ENCODE assay signal across 1 cellular context in the genomic region with DNA sequence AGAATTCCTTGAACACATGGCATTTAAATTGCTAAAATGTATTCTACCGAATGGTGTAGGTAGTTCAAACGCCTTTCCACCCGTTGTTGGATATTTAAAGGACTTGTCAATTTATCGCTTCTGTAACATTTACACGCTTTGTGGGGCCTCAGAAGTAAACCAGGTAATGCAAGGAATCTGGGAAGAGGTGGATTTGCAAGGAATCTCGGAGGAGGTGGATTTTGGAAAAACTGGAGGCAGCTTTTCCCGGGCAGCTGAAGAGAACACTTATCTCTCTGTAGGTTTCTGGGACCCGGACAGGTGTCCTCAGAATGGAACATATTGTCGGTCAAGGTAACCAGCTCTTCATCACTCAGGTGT.
TF ChIP-seq lines count a peak whose summit lies in the region.

No MANE protein-coding gene starts in this region.

TF ChIP-seq in GM12878, 131 proteins besides CTCF, POLR2A, EP300 and RAD21:
- TF ChIP-seq SIX5 (IDR thresholded peaks at IDR 0.05; ENCODE audit: low read depth, low read length, severe bottlenecking) (no peak), IKZF2 (IDR thresholded peaks at IDR 0.05) (0 out of 4 replicates have a peak, but pooled peaks of 1 of the 2 experiments have one; percentile 11)
- TF ChIP-seq, protein P1, sequence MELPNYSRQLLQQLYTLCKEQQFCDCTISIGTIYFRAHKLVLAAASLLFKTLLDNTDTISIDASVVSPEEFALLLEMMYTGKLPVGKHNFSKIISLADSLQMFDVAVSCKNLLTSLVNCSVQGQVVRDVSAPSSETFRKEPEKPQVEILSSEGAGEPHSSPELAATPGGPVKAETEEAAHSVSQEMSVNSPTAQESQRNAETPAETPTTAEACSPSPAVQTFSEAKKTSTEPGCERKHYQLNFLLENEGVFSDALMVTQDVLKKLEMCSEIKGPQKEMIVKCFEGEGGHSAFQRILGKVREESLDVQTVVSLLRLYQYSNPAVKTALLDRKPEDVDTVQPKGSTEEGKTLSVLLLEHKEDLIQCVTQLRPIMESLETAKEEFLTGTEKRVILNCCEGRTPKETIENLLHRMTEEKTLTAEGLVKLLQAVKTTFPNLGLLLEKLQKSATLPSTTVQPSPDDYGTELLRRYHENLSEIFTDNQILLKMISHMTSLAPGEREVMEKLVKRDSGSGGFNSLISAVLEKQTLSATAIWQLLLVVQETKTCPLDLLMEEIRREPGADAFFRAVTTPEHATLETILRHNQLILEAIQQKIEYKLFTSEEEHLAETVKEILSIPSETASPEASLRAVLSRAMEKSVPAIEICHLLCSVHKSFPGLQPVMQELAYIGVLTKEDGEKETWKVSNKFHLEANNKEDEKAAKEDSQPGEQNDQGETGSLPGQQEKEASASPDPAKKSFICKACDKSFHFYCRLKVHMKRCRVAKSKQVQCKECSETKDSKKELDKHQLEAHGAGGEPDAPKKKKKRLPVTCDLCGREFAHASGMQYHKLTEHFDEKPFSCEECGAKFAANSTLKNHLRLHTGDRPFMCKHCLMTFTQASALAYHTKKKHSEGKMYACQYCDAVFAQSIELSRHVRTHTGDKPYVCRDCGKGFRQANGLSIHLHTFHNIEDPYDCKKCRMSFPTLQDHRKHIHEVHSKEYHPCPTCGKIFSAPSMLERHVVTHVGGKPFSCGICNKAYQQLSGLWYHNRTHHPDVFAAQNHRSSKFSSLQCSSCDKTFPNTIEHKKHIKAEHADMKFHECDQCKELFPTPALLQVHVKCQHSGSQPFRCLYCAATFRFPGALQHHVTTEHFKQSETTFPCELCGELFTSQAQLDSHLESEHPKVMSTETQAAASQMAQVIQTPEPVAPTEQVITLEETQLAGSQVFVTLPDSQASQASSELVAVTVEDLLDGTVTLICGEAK (IDR thresholded peaks at IDR 0.05; ENCODE audit: borderline replicate concordance), result peak; percentile 24; the same call in 1 of the 2 replicates
- TF ChIP-seq, protein P2, sequence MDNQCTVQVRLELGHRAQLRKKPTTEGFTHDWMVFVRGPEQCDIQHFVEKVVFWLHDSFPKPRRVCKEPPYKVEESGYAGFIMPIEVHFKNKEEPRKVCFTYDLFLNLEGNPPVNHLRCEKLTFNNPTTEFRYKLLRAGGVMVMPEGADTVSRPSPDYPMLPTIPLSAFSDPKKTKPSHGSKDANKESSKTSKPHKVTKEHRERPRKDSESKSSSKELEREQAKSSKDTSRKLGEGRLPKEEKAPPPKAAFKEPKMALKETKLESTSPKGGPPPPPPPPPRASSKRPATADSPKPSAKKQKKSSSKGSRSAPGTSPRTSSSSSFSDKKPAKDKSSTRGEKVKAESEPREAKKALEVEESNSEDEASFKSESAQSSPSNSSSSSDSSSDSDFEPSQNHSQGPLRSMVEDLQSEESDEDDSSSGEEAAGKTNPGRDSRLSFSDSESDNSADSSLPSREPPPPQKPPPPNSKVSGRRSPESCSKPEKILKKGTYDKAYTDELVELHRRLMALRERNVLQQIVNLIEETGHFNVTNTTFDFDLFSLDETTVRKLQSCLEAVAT (IDR thresholded peaks at IDR 0.05), result peak; percentile 63; the same call in 1 of the 2 replicates
